In genomic region chr17:2749784-2750181, GRCh38 we compare ENCODE assay signal across 8 cellular contexts. TPM values are rescaled to one million over a fixed set of nuclear protein-coding genes. Genes with fewer than 3 reads are reported as not detected.
DNase-seq lines count a peak whose midpoint lies in the region; ATAC-seq and TF ChIP-seq lines count a peak whose summit lies in the region.

No MANE protein-coding gene starts in this region.

- no peak overlapping the region for H3K27ac ChIP-seq in heart right ventricle

- H3K4me3 ChIP-seq in heart right ventricle = peak overlapping the region in 5 of 10 donors; percentile 1 to 35 (median 22)

- 1 to 2% methylated on average over 35 of the region's 35 CpGs for WGBS in heart right ventricle, 2 donors

- peak; percentile 92 to 99 (median 95) for ATAC-seq in T-cell (replicated peaks in 1 of 4)
- ATAC-seq in activated naive CD8-positive, alpha-beta T cell treated with anti-CD3 and anti-CD28 coated beads, Interleukin-2, amount 50 U/mL, for 24 hours = peak; percentile 95
- ATAC-seq in heart right ventricle = peak; percentile 88 to 96 (median 94)
- ATAC-seq in HG03135 (IDR thresholded peaks at IDR 0.05; ENCODE audit: unreplicated experiment) = no peak

- no peaks in the 10 kb centered on the region for H3K36me3 ChIP-seq in heart right ventricle

- POLR2A ChIA-PET in T-cell (lab: Charles Lee) = no interaction called here

- peaks cover 38 to 54% of the 10 kb centered on the region in 2 donors for H3K27me3 Mint-ChIP-seq in T-cell
- H3K27me3 Mint-ChIP-seq in activated naive CD8-positive, alpha-beta T cell treated with anti-CD3 and anti-CD28 coated beads, Interleukin-2, amount 50 U/mL, for 24 hours = peaks cover 60% of the 10 kb centered on the region
- H3K27me3 Mint-ChIP-seq in progenitor cell of endocrine pancreas = peaks cover 65% of the 10 kb centered on the region

- TF ChIP-seq CTCF in heart right ventricle (IDR thresholded peaks at IDR 0.05) = no peak
- TF ChIP-seq CTCF in progenitor cell of endocrine pancreas (IDR thresholded peaks at IDR 0.05; ENCODE audit: unreplicated experiment) = no peak

- H3K4me1 Mint-ChIP-seq in T-cell (peaks cover 0 to 4% (median 0%) of the 10 kb centered on the region in 3 donors), progenitor cell of endocrine pancreas (ENCODE audit: low read depth) (peaks cover 9% of the 10 kb centered on the region)
- H3K4me1 Mint-ChIP-seq in activated naive CD8-positive, alpha-beta T cell treated with anti-CD3 and anti-CD28 coated beads, Interleukin-2, amount 50 U/mL, for 24 hours = no peaks in the 10 kb centered on the region

- peak; percentile 73 for DNase-seq in COLO829 (ENCODE audit: low spot score)
- peak; percentile 80 for DNase-seq in HuH-7 (ENCODE audit: low spot score)
- DNase-seq in T-cell = peak; percentile 29 to 77 (median 62)
- DNase-seq in activated naive CD8-positive, alpha-beta T cell treated with anti-CD3 and anti-CD28 coated beads, Interleukin-2, amount 50 U/mL, for 24 hours = peak; percentile 79
- DNase-seq in heart right ventricle = peak; percentile 57 to 74
- DNase-seq in progenitor cell of endocrine pancreas (ENCODE audit: low spot score, unreplicated experiment) = peak; percentile 90
- DNase-seq in ureter (ENCODE audit: low spot score) = peak; percentile 71

- H3K9me3 Mint-ChIP-seq in T-cell (no peaks in the 10 kb centered on the region), progenitor cell of endocrine pancreas (ENCODE audit: low read depth) (no peaks in the 10 kb centered on the region)
- no peaks in the 10 kb centered on the region for H3K9me3 Mint-ChIP-seq in activated naive CD8-positive, alpha-beta T cell treated with anti-CD3 and anti-CD28 coated beads, Interleukin-2, amount 50 U/mL, for 24 hours

- H3K4me1 ChIP-seq in heart right ventricle = peaks cover 0 to 4% (median 0%) of the 10 kb centered on the region in 9 donors

- intact Hi-C loops in heart right ventricle (cut with DNase I) = no loop called here

- CTCF ChIA-PET in T-cell (lab: Charles Lee) = no interaction called here

- H3K27ac Mint-ChIP-seq in T-cell (no peak overlapping the region), progenitor cell of endocrine pancreas (no peak overlapping the region)
- H3K27ac Mint-ChIP-seq in activated naive CD8-positive, alpha-beta T cell treated with anti-CD3 and anti-CD28 coated beads, Interleukin-2, amount 50 U/mL, for 24 hours = no peak overlapping the region

- H3K36me3 Mint-ChIP-seq in T-cell (no peaks in the 10 kb centered on the region), progenitor cell of endocrine pancreas (ENCODE audit: insufficient read depth) (no peaks in the 10 kb centered on the region)
- no peaks in the 10 kb centered on the region for H3K36me3 Mint-ChIP-seq in activated naive CD8-positive, alpha-beta T cell treated with anti-CD3 and anti-CD28 coated beads, Interleukin-2, amount 50 U/mL, for 24 hours (ENCODE audit: low read depth)

- peak overlapping the region in 1 of 3 donors; percentile 36 for H3K4me3 Mint-ChIP-seq in T-cell
- no peak overlapping the region for H3K4me3 Mint-ChIP-seq in activated naive CD8-positive, alpha-beta T cell treated with anti-CD3 and anti-CD28 coated beads, Interleukin-2, amount 50 U/mL, for 24 hours
- H3K4me3 Mint-ChIP-seq in progenitor cell of endocrine pancreas (ENCODE audit: low read depth) = no peak overlapping the region

- H3K27me3 ChIP-seq in heart right ventricle = peaks cover 5 to 87% (median 66%) of the 10 kb centered on the region in 7 donors

- no peaks in the 10 kb centered on the region for H3K9me3 ChIP-seq in heart right ventricle

RNA-seq across cellular contexts. Expression of gene CCDC92B, which starts 0.3 kb away (rescaled TPM):
- under 1 TPM in 4 of 5 donors, not detected in 1; 0.13 to 0.53 (median 0.27) TPM for total RNA-seq in T-cell
- under 1 TPM; 0.06 to 0.30 (median 0.19) TPM for total RNA-seq in heart right ventricle
- under 1 TPM; 0.06 to 0.44 TPM for polyA plus RNA-seq in heart right ventricle
- 0.87 and 1.3 TPM in 2 replicates for total RNA-seq in progenitor cell of endocrine pancreas
- 1.0 TPM for total RNA-seq in ureter

RNA-seq across cellular contexts. Expression of gene CLUH, which starts 38.2 kb away (rescaled TPM):
- 10 to 100 TPM; 40.0 to 73.3 (median 67.2) TPM for total RNA-seq in T-cell
- total RNA-seq in heart right ventricle = 100 to 1,000 TPM; 122 to 198 (median 170) TPM
- polyA plus RNA-seq in heart right ventricle = 100 to 1,000 TPM in 1 of 2 donors, 10 to 100 TPM in 1; 55.6 to 123 TPM
- total RNA-seq in progenitor cell of endocrine pancreas = 40.2 and 46.9 TPM in 2 replicates
- total RNA-seq in ureter = 176 TPM

RNA-seq across cellular contexts. Expression of gene RAP1GAP2, which starts 46.5 kb away (rescaled TPM):
- total RNA-seq in T-cell = 10 to 100 TPM in 4 of 5 donors, 1 to 10 TPM in 1; 8.0 to 77.7 (median 13.3) TPM
- 10 to 100 TPM; 25.0 to 51.3 (median 38.0) TPM for total RNA-seq in heart right ventricle
- polyA plus RNA-seq in heart right ventricle = 10 to 100 TPM in 1 of 2 donors, 1 to 10 TPM in 1; 9.5 to 19.3 TPM
- total RNA-seq in progenitor cell of endocrine pancreas = 105 and 116 TPM in 2 replicates
- 49.2 TPM for total RNA-seq in ureter
